ENCODE assay signal across 8 cellular contexts in the genomic region with DNA sequence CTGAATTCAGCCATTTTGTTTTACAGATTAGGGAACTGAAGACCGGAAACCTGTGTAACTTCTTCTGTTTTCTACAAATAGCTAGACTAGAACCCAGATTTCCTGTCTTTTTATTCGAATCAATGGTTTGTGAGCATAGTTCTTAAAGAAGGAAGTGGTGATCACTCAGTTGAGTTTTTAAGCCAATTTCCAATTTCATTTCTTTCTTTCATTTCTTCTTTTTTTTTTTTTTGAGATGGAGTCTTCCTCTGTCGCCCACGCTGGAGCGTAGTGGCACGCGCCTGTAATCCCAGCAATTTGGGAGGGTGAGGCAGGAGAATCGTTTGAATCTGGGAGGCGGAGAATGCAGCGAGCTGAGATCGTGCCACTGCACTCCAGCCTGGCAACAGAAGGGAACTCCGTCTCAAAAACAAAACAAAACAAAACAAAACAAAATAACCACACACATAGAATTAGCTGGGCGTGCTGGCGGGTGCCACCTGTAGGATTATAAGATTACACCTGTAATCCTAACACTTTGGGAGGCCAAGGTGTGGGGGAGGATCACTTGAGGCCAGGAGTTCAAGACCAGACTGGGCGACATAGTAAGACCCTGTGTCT. TPM values are rescaled to one million over a fixed set of nuclear protein-coding genes. Genes with fewer than 3 reads are reported as not detected.
DNase-seq lines count a peak whose midpoint lies in the region; ATAC-seq and TF ChIP-seq lines count a peak whose summit lies in the region.

No MANE protein-coding gene starts in this region.

- peak overlapping the region; percentile 99 to 100 (median 100) for H3K27ac Mint-ChIP-seq in CD4-positive, CD25-positive, alpha-beta regulatory T cell
- H3K27ac Mint-ChIP-seq in H9 = peak overlapping the region in 1 of 3 experiments; percentile 40; a peak in 1 of 7 replicates

- H3K4me1 Mint-ChIP-seq in CD4-positive, CD25-positive, alpha-beta regulatory T cell = peaks cover 11 to 45% (median 25%) of the 10 kb centered on the region in 4 donors
- peaks cover 5% of the 10 kb centered on the region in 2 experiments for H3K4me1 Mint-ChIP-seq in H9

- no peak overlapping the region for H4K91ac ChIP-seq in H9 (ENCODE audit: insufficient read length, low read depth, low read length)

- no peaks in the 10 kb centered on the region for H3K9me3 Mint-ChIP-seq in CD4-positive, CD25-positive, alpha-beta regulatory T cell
- H3K9me3 Mint-ChIP-seq in H9 = peaks cover 0 to 2% of the 10 kb centered on the region in 2 experiments; a peak in 1 of 5 replicates

- H4K8ac ChIP-seq in H9 (replicated peaks; ENCODE audit: insufficient read length, low read depth, low read length) = no peak overlapping the region

- no peak overlapping the region for H2AFZ ChIP-seq in H9 (ENCODE audit: low read length)

- H2BK15ac ChIP-seq in H9 (ENCODE audit: low read depth, low read length) = no peak overlapping the region

- H2AK5ac ChIP-seq in H9 (ENCODE audit: insufficient read length, low read length) = no peak overlapping the region

- H4K20me1 ChIP-seq in H9 (ENCODE audit: control insufficient read depth, insufficient read depth, insufficient read length) = no peaks in the 10 kb centered on the region

- H3K9ac ChIP-seq in H9 (ENCODE audit: extremely low read depth, insufficient read length, low read length) = no peak overlapping the region

- no peaks in the 10 kb centered on the region for H3K27me3 ChIP-seq in CD4-positive, CD25-positive, alpha-beta regulatory T cell (ENCODE audit: control insufficient read depth, insufficient read depth, low read length)
- H3K27me3 ChIP-seq in H9 (ENCODE audit: insufficient read depth, low read length) = no peaks in the 10 kb centered on the region

- no peak for TF ChIP-seq CTCF in H9 (conservative IDR thresholded peaks at IDR 0.05)

- no peak overlapping the region for H3K56ac ChIP-seq in H9 (ENCODE audit: insufficient read length, low read depth, low read length)

- peaks cover 4% of the 10 kb centered on the region for H3K79me1 ChIP-seq in H9 (ENCODE audit: insufficient read depth, low read depth, low read length, poor library complexity, severe bottlenecking)

- H2BK120ac ChIP-seq in H9 (ENCODE audit: low read depth, low read length, poor library complexity, severe bottlenecking) = no peak overlapping the region

- H3K36me3 Mint-ChIP-seq in CD4-positive, CD25-positive, alpha-beta regulatory T cell = peaks cover under 1% of the 10 kb centered on the region
- H3K36me3 Mint-ChIP-seq in H9 (ENCODE audit: insufficient read depth in 1 of 3, low read depth in 3 of 3) = peaks cover 1 to 4% (median 2%) of the 10 kb centered on the region in 3 experiments; a peak in 6 of 7 replicates

- no peak overlapping the region for H3T11ph ChIP-seq in H9 (ENCODE audit: low read length)

- H3K4me2 ChIP-seq in H9 (ENCODE audit: insufficient read depth, insufficient read length, low read length) = no peak overlapping the region

- H2BK20ac ChIP-seq in H9 (ENCODE audit: low read depth, low read length, poor library complexity, severe bottlenecking) = no peak overlapping the region

- no peak overlapping the region for H2BK5ac ChIP-seq in H9 (ENCODE audit: insufficient read length, low read length)

- WGBS in H9 (ENCODE audit: extremely low coverage, insufficient read length, low lambda C conversion rate) = no CpG with 5 or more reads among the region's 15 CpGs

- ATAC-seq in CD4-positive, CD25-positive, alpha-beta regulatory T cell (ENCODE audit: low read depth in 2 of 2) = peak in 1 of 2 donors; percentile 12
- ATAC-seq in GM21528 (IDR thresholded peaks at IDR 0.05; ENCODE audit: low FRiP score, unreplicated experiment) = peak; percentile 35
- no peak for ATAC-seq in GM18519 (IDR thresholded peaks at IDR 0.05; ENCODE audit: low FRiP score, unreplicated experiment)
- no peak for ATAC-seq in HG02588 (IDR thresholded peaks at IDR 0.05; ENCODE audit: unreplicated experiment)

- H3K4me1 ChIP-seq in CD4-positive, CD25-positive, alpha-beta regulatory T cell (ENCODE audit: control insufficient read depth, insufficient read depth, low read length, poor library complexity, severe bottlenecking) = peaks cover 44% of the 10 kb centered on the region
- H3K4me1 ChIP-seq in H9 (ENCODE audit: insufficient read depth, low read length) = no peaks in the 10 kb centered on the region

- peak overlapping the region; percentile 94 for H3K27ac ChIP-seq in CD4-positive, CD25-positive, alpha-beta regulatory T cell (ENCODE audit: insufficient read depth, low read length, poor library complexity, severe bottlenecking)
- H3K27ac ChIP-seq in H9 (ENCODE audit: insufficient read length, low read depth, low read length) = no peak overlapping the region

- no peak overlapping the region for H4K5ac ChIP-seq in H9 (ENCODE audit: insufficient read length, low read depth, low read length)

- DNase-seq in CD4-positive, CD25-positive, alpha-beta regulatory T cell = peak; percentile 26 to 86 (median 65)
- peak; percentile 87 for DNase-seq in RPMI8226
- peak; percentile 27 for DNase-seq in dermis blood vessel endothelial cell
- DNase-seq in H9 = no peak
- DNase-seq in cerebellum (ENCODE audit: low spot score) = no peak

- peak overlapping the region; percentile 91 to 98 (median 96) for H3K4me3 Mint-ChIP-seq in CD4-positive, CD25-positive, alpha-beta regulatory T cell
- no peak overlapping the region; a peak in 1 of 5 replicates for H3K4me3 Mint-ChIP-seq in H9

- no peaks in the 10 kb centered on the region for H3K23me2 ChIP-seq in H9 (ENCODE audit: insufficient read length, low read depth, low read length, poor library complexity, severe bottlenecking)

- H3K4ac ChIP-seq in H9 (ENCODE audit: low read depth, low read length) = no peak overlapping the region

- H3K4me3 ChIP-seq in CD4-positive, CD25-positive, alpha-beta regulatory T cell (ENCODE audit: low read depth, low read length) = peak overlapping the region; percentile 75

- no peaks in the 10 kb centered on the region for H3K36me3 ChIP-seq in CD4-positive, CD25-positive, alpha-beta regulatory T cell (ENCODE audit: control insufficient read depth, insufficient read depth, low read length)

- H3K27me3 Mint-ChIP-seq in CD4-positive, CD25-positive, alpha-beta regulatory T cell = no peaks in the 10 kb centered on the region
- H3K27me3 Mint-ChIP-seq in H9 (ENCODE audit: low read depth) = no peaks in the 10 kb centered on the region

- no peaks in the 10 kb centered on the region for H3K9me3 ChIP-seq in CD4-positive, CD25-positive, alpha-beta regulatory T cell (ENCODE audit: control insufficient read depth in 2 of 2, low read length in 2 of 2)
- no peaks in the 10 kb centered on the region for H3K9me3 ChIP-seq in H9 (ENCODE audit: control insufficient read depth, low read depth, low read length)

- peaks cover 9% of the 10 kb centered on the region; the same call in 1 of the 2 replicates for H3K79me2 ChIP-seq in H9 (ENCODE audit: insufficient read depth, low read length)

- no peak overlapping the region for H3K23ac ChIP-seq in H9 (ENCODE audit: insufficient read length, low read depth, low read length)

- no peak overlapping the region for H2BK12ac ChIP-seq in H9 (ENCODE audit: insufficient read length, low read depth, low read length)

- H3K18ac ChIP-seq in H9 (ENCODE audit: insufficient read length, low read depth, low read length) = no peak overlapping the region

- H3K14ac ChIP-seq in H9 (ENCODE audit: insufficient read depth, low read length) = no peak overlapping the region

RNA-seq across cellular contexts. Expression of gene MDM4, which starts 3.0 kb away (rescaled TPM):
- total RNA-seq in CD4-positive, CD25-positive, alpha-beta regulatory T cell = 263 TPM
- 10 to 100 TPM; 10.0 to 20.0 (median 11.3) TPM for polyA plus RNA-seq in CD4-positive, CD25-positive, alpha-beta regulatory T cell
- 19.3 and 30.8 TPM in 2 replicates for total RNA-seq in dermis blood vessel endothelial cell
- total RNA-seq in H9 (2021) = 47.2 and 49.6 TPM in 2 replicates
- total RNA-seq in cerebellum = 116 TPM

RNA-seq across cellular contexts. Expression of gene PIK3C2B, which starts 18.6 kb away (rescaled TPM):
- 39.5 TPM for total RNA-seq in CD4-positive, CD25-positive, alpha-beta regulatory T cell
- 1 to 10 TPM in 3 of 4 donors, under 1 TPM in 1; 0.90 to 2.2 (median 1.5) TPM for polyA plus RNA-seq in CD4-positive, CD25-positive, alpha-beta regulatory T cell
- total RNA-seq in dermis blood vessel endothelial cell = 29.3 and 37.3 TPM in 2 replicates
- total RNA-seq in H9 (2021) = 13.1 and 13.2 TPM in 2 replicates
- 32.3 TPM for total RNA-seq in cerebellum

Comparison
In these comparisons a context has a peak if more than half of its experiments do, and no peak if none do; other contexts are left out.
1. DNase-seq: peak in CD4-positive, CD25-positive, alpha-beta regulatory T cell (3 of 3), RPMI8226 (single experiment) and dermis blood vessel endothelial cell (single experiment); none in H9 (single experiment) and cerebellum (single experiment).
2. H3K4me3 Mint-ChIP-seq: peak in CD4-positive, CD25-positive, alpha-beta regulatory T cell (4 of 4); none in H9 (0 of 2).